Comparison of ENCODE assay signal across 27 cellular contexts in genomic region chr22:24405631-24406321, GRCh38. TPM values are rescaled to one million over a fixed set of nuclear protein-coding genes. Genes with fewer than 3 reads are reported as not detected.
DNase-seq lines count a peak whose midpoint lies in the region; ATAC-seq, FAIRE-seq and TF ChIP-seq lines count a peak whose summit lies in the region.
"Had no signal": no experiment of that assay in that cellular context is flagged by ENCODE, and none has a peak within 500 bp of the region (broad histone marks: within the 10 kb centered on the region; RNA-seq: fewer than 3 reads in every experiment).

No MANE protein-coding gene starts in this region.

- no peak overlapping the region for H3K4me3 Mint-ChIP-seq in neural crest cell
- H3K4me3 Mint-ChIP-seq: B cell, immature natural killer cell had no signal

- DNase-seq in H7 (peak; percentile 37), K562 (ENCODE audit: extremely low read depth in 1 of 4, low spot score in 3 of 4) (no peak), neural crest cell (ENCODE audit: low read depth, low spot score) (no peak), NCI-H82 treated with DMSO at 0.1 percent for 48 hours (lab: John Stamatoyannopoulos, UW; ENCODE audit: unreplicated experiment) (no peak), KG1 (lab: John Stamatoyannopoulos, UW) (no peak), NCI-H146 treated with DMSO at 0.1 percent for 48 hours (lab: John Stamatoyannopoulos, UW; ENCODE audit: unreplicated experiment) (no peak), anterior cingulate cortex (lab: John Stamatoyannopoulos, UW) (no peak)
- DNase-seq: ACHN; aorta; DMS153; immature natural killer cell; left colon; NCI-H1092; NCI-H1694 treated with DMSO at 0.1 percent for 48 hours; NCI-H2171; SJCRH30; stimulated activated CD4-positive, alpha-beta T cell treated with anti-CD3 and anti-CD28 coated beads, Interleukin-1b, Interleukin-23, amount 100 ng/mL, for 48 hours; T-helper 9 cell had no signal

- TF ChIP-seq POLR2A in K562 (conservative IDR thresholded peaks at IDR 0.05): no peak

- no peak for TF ChIP-seq EP300 in K562 (IDR thresholded peaks at IDR 0.05; ENCODE audit: low read length)

- no peaks in the 10 kb centered on the region for H3K27me3 Mint-ChIP-seq in neural crest cell (ENCODE audit: low read depth)
- H3K27me3 Mint-ChIP-seq: B cell, progenitor cell of endocrine pancreas had no signal

- no peaks in the 10 kb centered on the region for H3K27me3 ChIP-seq in BLaER1 treated with 17β-estradiol and CSF1 and Interleukin-3, amounts not matched to agents 10 nM and 100 nM
- H3K27me3 ChIP-seq in H7 (ENCODE audit: control insufficient read depth, insufficient read depth, low read length) (no peaks in the 10 kb centered on the region), K562 (ENCODE audit: control insufficient read depth in 2 of 2, insufficient read depth in 2 of 2, low read length in 2 of 2) (no peaks in the 10 kb centered on the region)
- H3K27me3 ChIP-seq: SJCRH30, tibial artery had no signal

- no peaks in the 10 kb centered on the region for H3K79me2 ChIP-seq in K562 (ENCODE audit: control insufficient read depth, insufficient read depth, low read length)

- no peak for TF ChIP-seq CTCF in K562 (IDR thresholded peaks at IDR 0.05 in 2 of 3, conservative IDR thresholded peaks at IDR 0.05 in 1 of 3; ENCODE audit: insufficient read depth in 2 of 3, low read depth in 1 of 3, low read length in 3 of 3)
- no peak for TF ChIP-seq CTCF in neural crest cell (conservative IDR thresholded peaks at IDR 0.05)

- peaks cover 16% of the 10 kb centered on the region for H3K36me3 Mint-ChIP-seq in neural crest cell (ENCODE audit: low read depth)

- H3K27ac Mint-ChIP-seq in neural crest cell (ENCODE audit: unreplicated experiment): peak overlapping the region; percentile 81

- WGBS in K562 (ENCODE audit: insufficient coverage, low coverage, missing lambda C conversion rate): 88% methylated on average over 9 of the region's 12 CpGs

- no peak overlapping the region for H2AFZ ChIP-seq in K562 (ENCODE audit: low read depth, low read length)

- H3K4me3 ChIP-seq in BLaER1 treated with 17β-estradiol and CSF1 and Interleukin-3, amounts not matched to agents 10 nM and 100 nM: no peak overlapping the region
- H3K4me3 ChIP-seq in H7 (ENCODE audit: insufficient read depth, low read depth, low read length) (no peak overlapping the region), K562 (no peak overlapping the region)
- H3K4me3 ChIP-seq: HAP-1, SJCRH30, tibial artery had no signal

- no TSS peak for BruUV-seq in K562 (replicated peaks; lab: Mats Ljungman, UMichigan)

- no peak for FAIRE-seq in K562 (lab: Jason Lieb, UNC)
- FAIRE-seq: bronchial epithelial cell, GM12891 had no signal

- peak overlapping the region in 10 of 11 experiments; percentile 2 to 33 (median 28); a peak in 15 of 22 replicates for H3K4me2 ChIP-seq in BLaER1 treated with 17β-estradiol and CSF1 and Interleukin-3, amounts not matched to agents 10 nM and 100 nM
- H3K4me2 ChIP-seq in K562 (ENCODE audit: insufficient read depth, low read length): no peak overlapping the region

- POLR2A ChIA-PET in K562 (lab: Yijun Ruan, JAX): interaction anchor here (1.2 kb wide), 1 partner anchor 48 kb away, joined by 3 read pairs; no protein-coding TSS in a partner anchor

- peaks cover 26% of the 10 kb centered on the region for H3K4me1 Mint-ChIP-seq in neural crest cell

- peaks cover 39 to 72% (median 62%) of the 10 kb centered on the region in 10 experiments for H3K4me1 ChIP-seq in BLaER1 treated with 17β-estradiol and CSF1 and Interleukin-3, amounts not matched to agents 10 nM and 100 nM
- H3K4me1 ChIP-seq in K562 (replicated peaks in 1 of 2; ENCODE audit: control insufficient read depth in 2 of 2, insufficient read depth in 2 of 2, low read length in 2 of 2): peaks cover 10 to 16% of the 10 kb centered on the region in 2 experiments; a peak in 4 of 5 replicates
- H3K4me1 ChIP-seq: HAP-1 had no signal

- intact Hi-C loops in K562 (cut with micrococcal nuclease): no loop called here

- H3K9me3 Mint-ChIP-seq in neural crest cell: no peaks in the 10 kb centered on the region
- H3K9me3 Mint-ChIP-seq: activated naive CD4-positive, alpha-beta T cell treated with anti-CD3 and anti-CD28 coated beads, Interleukin-2, amount 50 U/mL, for 72 hours; immature natural killer cell had no signal

- peak overlapping the region in 2 of 11 experiments; percentile 18 to 39; a peak in 1 of 22 replicates for H3K27ac ChIP-seq in BLaER1 treated with 17β-estradiol and CSF1 and Interleukin-3, amounts not matched to agents 10 nM and 100 nM
- H3K27ac ChIP-seq in K562 (ENCODE audit: extremely low read depth, low read depth, low read length): no peak overlapping the region
- H3K27ac ChIP-seq: epithelial cell of prostate, SJCRH30, tibial artery had no signal

- no peak for ATAC-seq in K562
- ATAC-seq: activated naive CD4-positive, alpha-beta T cell treated with anti-CD3 and anti-CD28 coated beads, Interleukin-2, amount 50 U/mL, for 72 hours; left colon had no signal

- H3K9me1 ChIP-seq in K562 (ENCODE audit: control insufficient read depth, insufficient read depth, low read length): no peaks in the 10 kb centered on the region

- peaks cover 46 to 97% (median 67%) of the 10 kb centered on the region in 11 experiments for H3K36me3 ChIP-seq in BLaER1 treated with 17β-estradiol and CSF1 and Interleukin-3, amounts not matched to agents 10 nM and 100 nM
- peaks cover 4% of the 10 kb centered on the region for H3K36me3 ChIP-seq in H7 (replicated peaks; ENCODE audit: control insufficient read depth, insufficient read depth, low read length)
- peaks cover 18% of the 10 kb centered on the region; the same call in 1 of the 3 replicates for H3K36me3 ChIP-seq in K562 (ENCODE audit: control insufficient read depth, insufficient read depth, low read length)

- peaks cover 0 to 61% (median 40%) of the 10 kb centered on the region in 11 experiments; a peak in 16 of 22 replicates for H4K20me1 ChIP-seq in BLaER1 treated with 17β-estradiol and CSF1 and Interleukin-3, amounts not matched to agents 10 nM and 100 nM
- H4K20me1 ChIP-seq in K562 (replicated peaks; ENCODE audit: control insufficient read depth, insufficient read depth, low read length): no peaks in the 10 kb centered on the region; the same call in 1 of the 2 replicates

- in situ Hi-C loops in K562 (cut with MboI): no loop called here

- CTCF ChIA-PET in K562 (lab: Yijun Ruan, JAX; ENCODE audit: low intra/inter-chr PET ratio): no interaction called here

- TF ChIP-seq RAD21 in K562 (CRISPR knock-in tag; conservative IDR thresholded peaks at IDR 0.05 in 1 of 2, IDR thresholded peaks at IDR 0.05 in 1 of 2): no peak

- no peak overlapping the region for H3K9ac ChIP-seq in BLaER1 treated with 17β-estradiol and CSF1 and Interleukin-3, amounts not matched to agents 10 nM and 100 nM
- H3K9ac ChIP-seq in K562 (ENCODE audit: insufficient read depth in 1 of 2, low read depth in 2 of 2, low read length in 2 of 2): peak overlapping the region in 1 of 2 experiments; percentile 74; a peak in 1 of 4 replicates

- H3K9me3 ChIP-seq in BLaER1 treated with 17β-estradiol and CSF1 and Interleukin-3, amounts not matched to agents 10 nM and 100 nM (replicated peaks in 1 of 11): peaks cover 0 to 15% (median 13%) of the 10 kb centered on the region in 11 experiments; a peak in 14 of 22 replicates
- H3K9me3 ChIP-seq in K562 (replicated peaks; ENCODE audit: control insufficient read depth, insufficient read depth, low read depth, low read length): no peaks in the 10 kb centered on the region
- H3K9me3 ChIP-seq: HAP-1, SJCRH30, tibial artery had no signal

TF ChIP-seq in K562, 482 proteins besides CTCF, POLR2A, EP300 and RAD21:
- TF ChIP-seq CEBPB (tag; IDR thresholded peaks at IDR 0.05): peak; percentile 57
- TF ChIP-seq SRSF7 (optimal IDR thresholded peaks at IDR 0.05; ENCODE audit: low read depth, low read length): no peak
TF ChIP-seq in K562: peak in this region for 1.

RNA-seq across cellular contexts. Expression of gene ADORA2A, which starts 21.6 kb away (rescaled TPM):
- total RNA-seq in H7 (2014; rRNA removed; shearing (Covaris generic)): 4.0 and 7.0 TPM in 2 replicates
- 4.8 and 9.2 TPM in 2 replicates for total RNA-seq in K562 (2011; cell fraction: chromatin; rRNA removed; ENCODE audit: low replicate concordance)
- 3.6 and 5.2 TPM in 2 replicates for total RNA-seq in K562 (2011; cell fraction: nucleolus; rRNA removed)
- 5.9 and 6.1 TPM in 2 replicates for total RNA-seq in K562 (2011; cell fraction: nucleoplasm; rRNA removed)
- total RNA-seq in K562 (2014; rRNA removed): 0.61 and 2.1 TPM in 2 replicates
- 0.15 and 0.29 TPM in 2 replicates for total RNA-seq in K562 (2014; rRNA removed; fragmentation: Illumina TruSeq; extraction: Trizol)
- 0.53 and 0.80 TPM in 2 replicates for total RNA-seq in K562 (2015; rRNA removed; fragmentation: Illumina TruSeq; extraction: Trizol)
- total RNA-seq in K562 (2021): 0.66 and 0.98 TPM in 2 replicates
- 0.49 and 1.2 TPM in 2 replicates for polyA plus RNA-seq in K562 (2011; rRNA removed)
- polyA plus RNA-seq in K562 (2011; cell fraction: cytosol; rRNA removed): 2.1 and 2.8 TPM in 2 replicates
- polyA plus RNA-seq in K562 (2011; cell fraction: nucleus; rRNA removed): 3.2 and 3.4 TPM in 2 replicates
- polyA plus RNA-seq in K562 (2012): 0.90 and 2.1 TPM in 2 replicates
- polyA plus RNA-seq in K562 (2014; fragmentation: Illumina TruSeq; extraction: Trizol): 0.58 and 0.65 TPM in 2 replicates
- polyA plus RNA-seq in K562 (2014; fragmentation: Nextera tagmentation; extraction: Ambion mirVana): not detected
- 0.54 and 1.2 TPM in 2 replicates for polyA plus RNA-seq in K562 (2014; rRNA removed)
- polyA minus RNA-seq in K562 (2011; rRNA and poly(A)+ RNA removed): 1.3 and 2.9 TPM in 2 replicates
- polyA minus RNA-seq in K562 (2011; cell fraction: cytosol; rRNA and poly(A)+ RNA removed): 2.2 TPM in 1 of 2 replicates, not detected in the other
- 1.5 and 3.7 TPM in 2 replicates for polyA minus RNA-seq in K562 (2011; cell fraction: nucleus; rRNA and poly(A)+ RNA removed)
- total RNA-seq in neural crest cell: 2.1 and 2.8 TPM in 2 replicates
